In the genomic region with DNA sequence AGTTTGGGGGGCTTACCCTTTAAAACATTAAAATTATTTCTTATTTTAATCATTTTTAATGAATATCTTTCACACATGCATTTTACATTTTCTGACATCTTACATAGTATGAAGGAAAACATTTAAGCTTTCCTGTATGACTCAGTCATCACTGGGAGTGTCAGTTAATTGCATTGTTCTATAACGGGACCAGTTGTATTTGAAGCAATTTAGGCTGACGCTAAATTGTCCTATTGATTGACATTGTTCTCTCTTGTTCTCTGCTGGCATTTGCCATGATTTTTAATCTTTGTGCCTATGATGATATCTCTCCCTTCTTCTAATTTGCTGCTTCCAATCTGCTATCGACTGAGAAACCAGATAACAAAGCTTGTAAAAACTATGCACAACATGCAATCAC, we compare ENCODE assay signal across 22 cellular contexts.
"Had no signal": no experiment of that assay in that cellular context is flagged by ENCODE, and none has a peak within 500 bp of the region (broad histone marks: within the 10 kb centered on the region; RNA-seq: fewer than 3 reads in every experiment).

No MANE protein-coding gene starts in this region.

- ATAC-seq: natural killer cell; pancreas; right cardiac atrium; right lobe of liver; stimulated activated effector memory CD8-positive, alpha-beta T cell treated with anti-CD3 and anti-CD28 coated beads, Interleukin-12 subunit alpha, Interleukin-12 subunit beta, amount 100 ng/mL, for 72 hours; stimulated activated naive B cell treated with anti-CD40 and anti-IgM and Interleukin-4, amounts not matched to agents 10 μg/mL and 1 μg/mL and 100 μg/mL, for 72 hours had no signal

- H3K4me3 ChIP-seq: pancreas, prostate gland, right lobe of liver, sigmoid colon, stomach, thoracic aorta, thyroid gland, tibial nerve, upper lobe of left lung, vagina had no signal

- H3K4me1 ChIP-seq: pancreas, prostate gland, right lobe of liver, sigmoid colon, stomach, thyroid gland, tibial nerve, upper lobe of left lung, vagina had no signal

- H3K9me3 ChIP-seq: neutrophil, pancreas, prostate gland, right lobe of liver, thoracic aorta, thyroid gland, upper lobe of left lung, vagina had no signal

- H3K36me3 ChIP-seq: neutrophil, pancreas, prostate gland, right lobe of liver, sigmoid colon, stomach, thoracic aorta, thyroid gland, tibial nerve, upper lobe of left lung, vagina had no signal

- DNase-seq: natural killer cell; pancreas; right cardiac atrium; right lobe of liver; sigmoid colon; small intestine; stimulated activated CD4-positive, alpha-beta T cell treated with anti-CD3 and anti-CD28 coated beads, Interleukin-15, amount 100 ng/mL, for 24 hours; stimulated activated CD4-positive, alpha-beta T cell treated with anti-CD3 and anti-CD28 coated beads, Interleukin-2, amount 100 ng/mL, for 24 hours; stimulated activated CD4-positive, alpha-beta T cell treated with anti-CD3 and anti-CD28 coated beads, Interleukin-2, amount 100 ng/mL, for 48 hours; stimulated activated CD4-positive, alpha-beta T cell treated with anti-CD3 and anti-CD28 coated beads, Interleukin-4, amount 100 ng/mL, for 24 hours; stimulated activated naive B cell treated with anti-CD40 and anti-IgM and Interleukin-4, amounts not matched to agents 10 μg/mL and 1 μg/mL and 100 μg/mL, for 72 hours; stimulated activated naive CD4-positive, alpha-beta T cell treated with Interleukin-2 at 50 U/mL for 16 hours; stomach; thyroid gland; upper lobe of left lung had no signal

- FAIRE-seq: pancreas, small intestine, urothelium cell line had no signal

- H3K27me3 ChIP-seq: neutrophil, pancreas, right lobe of liver, sigmoid colon, stomach, thyroid gland, tibial nerve, upper lobe of left lung, vagina had no signal

- H3K27ac ChIP-seq: neutrophil, pancreas, prostate gland, right lobe of liver, sigmoid colon, stomach, thoracic aorta, thyroid gland, tibial nerve, upper lobe of left lung, vagina had no signal
